In the genomic region with DNA sequence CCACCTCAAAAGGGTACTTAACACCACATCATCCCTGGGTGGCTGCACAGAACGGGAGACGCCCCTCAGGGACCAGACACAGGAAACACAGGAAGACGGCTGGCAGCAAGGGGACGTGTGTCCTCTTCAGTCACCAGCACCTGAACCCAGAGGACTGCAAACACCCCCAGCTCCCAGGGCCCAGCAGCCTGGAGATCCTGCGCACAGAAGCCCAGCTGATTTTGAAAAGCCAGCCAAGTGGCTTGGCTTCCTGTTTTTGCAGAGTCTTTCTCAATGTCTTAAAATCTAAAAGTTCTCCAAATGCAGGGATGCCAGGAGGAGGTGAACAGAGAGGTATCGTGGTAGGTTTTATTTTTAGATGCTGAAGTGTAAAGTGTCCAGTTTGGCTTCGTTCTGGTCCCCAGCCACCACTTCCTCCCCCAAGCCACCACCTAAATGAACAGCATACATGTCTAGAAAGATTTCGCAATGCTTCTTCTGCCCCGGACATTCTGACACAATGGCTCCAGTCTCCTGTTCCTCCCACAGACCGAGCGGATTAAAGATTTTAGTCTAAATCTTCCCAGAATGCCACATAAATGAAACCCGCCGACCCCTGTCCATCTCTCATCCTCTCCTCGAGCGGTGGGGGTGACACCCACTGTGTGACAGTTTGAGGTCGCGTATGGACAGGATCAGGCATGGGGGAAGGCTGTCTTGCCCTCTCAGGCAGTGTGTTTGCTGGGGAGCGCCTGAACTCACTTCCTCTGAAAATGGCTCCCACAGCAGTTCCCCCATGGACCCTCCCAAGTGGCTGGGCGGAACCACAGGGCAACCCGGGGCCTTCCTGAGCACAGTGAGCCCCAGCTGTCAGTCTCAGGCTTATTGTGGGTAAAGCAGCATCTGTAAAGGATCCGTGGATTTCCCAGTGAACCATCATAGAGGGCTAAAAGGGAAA, we compare ENCODE assay signal across 8 cellular contexts. TPM values are rescaled to one million over a fixed set of nuclear protein-coding genes. Genes with fewer than 3 reads are reported as not detected.
DNase-seq lines count a peak whose midpoint lies in the region; ATAC-seq and TF ChIP-seq lines count a peak whose summit lies in the region.

No MANE protein-coding gene starts in this region.

- 63 to 69% methylated on average over 21 of the region's 21 CpGs for WGBS in esophagus, 2 donors

- H3K4me3 Mint-ChIP-seq in glutamatergic neuron (ENCODE audit: unreplicated experiment) = no peak overlapping the region

- DNase-seq in NOMO-1 treated with dmso at 0.1 percent for 144 hours (lab: John Stamatoyannopoulos, UW; ENCODE audit: unreplicated experiment) (peak; percentile 99), retinal pigment epithelial cell (ENCODE audit: low read depth) (no peak), glutamatergic neuron (no peak), SHP77 (lab: John Stamatoyannopoulos, UW) (no peak), GM13977 (ENCODE audit: low spot score) (no peak)

- H3K27ac ChIP-seq in esophagus (ENCODE audit: low read depth in 2 of 2, low read length in 1 of 2) = peak overlapping the region; percentile 38 to 72

- peaks cover 12% of the 10 kb centered on the region for H3K9me3 Mint-ChIP-seq in glutamatergic neuron (ENCODE audit: unreplicated experiment)

- H3K4me3 ChIP-seq in esophagus (ENCODE audit: low read depth in 1 of 2, low read length in 2 of 2) (no peak overlapping the region), retinal pigment epithelial cell (ENCODE audit: low read length) (peak overlapping the region; percentile 4)

- peaks cover 4 to 5% of the 10 kb centered on the region in 2 donors for H3K4me1 ChIP-seq in esophagus (ENCODE audit: control insufficient read depth in 2 of 2, insufficient read depth in 2 of 2, low read length in 1 of 2)

- H3K27me3 Mint-ChIP-seq in glutamatergic neuron (ENCODE audit: unreplicated experiment) = peaks cover 14% of the 10 kb centered on the region

- peaks cover 46% of the 10 kb centered on the region for H3K4me1 Mint-ChIP-seq in glutamatergic neuron (ENCODE audit: low read depth, unreplicated experiment)

- peaks cover 0 to 2% of the 10 kb centered on the region in 2 donors for H3K36me3 ChIP-seq in esophagus (ENCODE audit: control insufficient read depth in 2 of 2, insufficient read depth in 2 of 2, low read length in 1 of 2)

- no peaks in the 10 kb centered on the region for H3K36me3 Mint-ChIP-seq in glutamatergic neuron (ENCODE audit: unreplicated experiment)

- TF ChIP-seq CTCF in retinal pigment epithelial cell (conservative IDR thresholded peaks at IDR 0.05; ENCODE audit: low read depth, low read length) (no peak), glutamatergic neuron (IDR thresholded peaks at IDR 0.05; ENCODE audit: partially characterized antibody, unreplicated experiment) (no peak), GM13977 (IDR thresholded peaks at IDR 0.05; ENCODE audit: extremely low read depth, insufficient read depth, missing control alignments) (no peak)

- in situ Hi-C loops in GM13977 (cut with MboI; ENCODE audit: low pct_unique_long_range_greater_than_20kb, low sequenced_read_pairs, unreplicated experiment) = no loop called here

- no peaks in the 10 kb centered on the region for H3K27me3 ChIP-seq in esophagus (ENCODE audit: control insufficient read depth in 1 of 2, insufficient read depth in 2 of 2, low read length in 2 of 2)

- ATAC-seq in GM18502 (IDR thresholded peaks at IDR 0.05; ENCODE audit: poor library complexity, unreplicated experiment) (peak; percentile 49), GM19324 (IDR thresholded peaks at IDR 0.05; ENCODE audit: low FRiP score, unreplicated experiment) (no peak)

- H3K9me3 ChIP-seq in esophagus (ENCODE audit: control insufficient read depth in 2 of 2, insufficient read depth in 1 of 2, low read depth in 1 of 2, low read length in 1 of 2) = no peaks in the 10 kb centered on the region

- H3K27ac Mint-ChIP-seq in glutamatergic neuron (ENCODE audit: unreplicated experiment) = no peak overlapping the region

RNA-seq across cellular contexts. Expression of a gene that starts 41.6 kb away (rescaled TPM):
- 10 to 100 TPM; 15.8 to 22.4 TPM for polyA plus RNA-seq in esophagus
- 132 TPM for total RNA-seq in glutamatergic neuron (ENCODE audit: unreplicated experiment)
